ENCODE assay signal across 1 cellular context in the genomic region with DNA sequence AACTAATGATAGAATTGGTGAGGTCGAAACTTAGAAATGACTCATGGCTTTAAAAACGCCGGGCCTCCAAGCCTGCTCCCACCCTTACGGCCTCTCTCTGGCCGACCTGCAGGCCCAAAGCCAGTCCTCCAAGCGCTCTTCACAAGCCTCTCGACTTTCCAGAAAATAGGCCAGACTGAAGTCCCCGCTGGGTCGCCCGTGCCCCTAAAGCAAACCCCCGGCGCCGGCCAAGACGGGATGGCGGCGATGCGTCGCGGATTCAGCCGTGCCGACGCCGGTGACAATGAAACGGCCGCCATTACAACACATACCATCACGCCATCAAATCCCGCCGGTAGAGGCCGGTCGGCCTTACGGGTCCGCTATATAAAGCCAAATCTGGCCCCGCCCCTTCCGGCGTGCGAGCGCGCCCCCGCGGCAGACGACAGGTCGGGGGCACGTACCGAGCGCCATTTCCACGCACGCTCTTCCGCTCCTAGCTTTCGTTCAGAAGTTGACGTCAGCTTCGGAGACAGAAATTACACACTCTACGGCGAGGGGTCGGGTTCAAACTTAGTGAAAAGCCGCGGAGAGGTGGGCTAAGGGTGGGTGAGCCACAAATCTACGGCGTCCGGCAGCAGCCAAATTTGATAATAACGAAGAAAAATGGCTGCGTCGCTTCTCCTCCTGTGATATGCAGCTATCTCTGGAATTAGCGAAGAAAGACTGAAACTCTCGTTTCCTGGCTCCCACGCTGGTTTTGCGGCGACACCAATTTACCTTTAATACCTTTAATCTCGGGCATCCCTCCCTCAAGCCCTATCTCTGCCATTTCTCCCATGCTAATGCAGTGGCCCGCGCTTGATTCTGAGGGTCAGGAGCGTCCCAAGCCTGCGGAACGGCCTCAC.
TF ChIP-seq lines count a peak whose summit lies in the region.

A gene (minus strand): TSS at position 340 of the 887 bp plus-strand sequence. CDS start 26 bp downstream, at position 314.

TF ChIP-seq in HEK293, 187 proteins besides CTCF, POLR2A, EP300 and RAD21 (continued from another document and continues in another):
- no peak for TF ChIP-seq ZNF585B (tag by site-specific recombination; IDR thresholded peaks at IDR 0.05)
- TF ChIP-seq ZNF664 (tag by site-specific recombination; IDR thresholded peaks at IDR 0.05), result 0 out of 2 replicates have a peak, but pooled peaks have one; percentile 6
- no peak for TF ChIP-seq ZNF544 (tag by site-specific recombination; IDR thresholded peaks at IDR 0.05)
- peak; percentile 78; the same call in 1 of the 2 replicates for TF ChIP-seq ZNF76 (tag by site-specific recombination; IDR thresholded peaks at IDR 0.05; ENCODE audit: borderline replicate concordance, low read depth)
- no peak for TF ChIP-seq ZNF404 (tag by site-specific recombination; IDR thresholded peaks at IDR 0.05)
- TF ChIP-seq ZNF341 (tag by site-specific recombination; IDR thresholded peaks at IDR 0.05; ENCODE audit: low read depth), result peak; percentile 63
- TF ChIP-seq, protein P1, sequence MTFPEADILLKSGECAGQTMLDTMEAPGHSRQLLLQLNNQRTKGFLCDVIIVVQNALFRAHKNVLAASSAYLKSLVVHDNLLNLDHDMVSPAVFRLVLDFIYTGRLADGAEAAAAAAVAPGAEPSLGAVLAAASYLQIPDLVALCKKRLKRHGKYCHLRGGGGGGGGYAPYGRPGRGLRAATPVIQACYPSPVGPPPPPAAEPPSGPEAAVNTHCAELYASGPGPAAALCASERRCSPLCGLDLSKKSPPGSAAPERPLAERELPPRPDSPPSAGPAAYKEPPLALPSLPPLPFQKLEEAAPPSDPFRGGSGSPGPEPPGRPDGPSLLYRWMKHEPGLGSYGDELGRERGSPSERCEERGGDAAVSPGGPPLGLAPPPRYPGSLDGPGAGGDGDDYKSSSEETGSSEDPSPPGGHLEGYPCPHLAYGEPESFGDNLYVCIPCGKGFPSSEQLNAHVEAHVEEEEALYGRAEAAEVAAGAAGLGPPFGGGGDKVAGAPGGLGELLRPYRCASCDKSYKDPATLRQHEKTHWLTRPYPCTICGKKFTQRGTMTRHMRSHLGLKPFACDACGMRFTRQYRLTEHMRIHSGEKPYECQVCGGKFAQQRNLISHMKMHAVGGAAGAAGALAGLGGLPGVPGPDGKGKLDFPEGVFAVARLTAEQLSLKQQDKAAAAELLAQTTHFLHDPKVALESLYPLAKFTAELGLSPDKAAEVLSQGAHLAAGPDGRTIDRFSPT (tag by site-specific recombination; IDR thresholded peaks at IDR 0.05), result no peak
- peak; percentile 86; the same call in 1 of the 2 replicates for TF ChIP-seq ZFP41 (tag by site-specific recombination; IDR thresholded peaks at IDR 0.05; ENCODE audit: borderline replicate concordance)
- TF ChIP-seq ZNF514 (tag by site-specific recombination; IDR thresholded peaks at IDR 0.05), result no peak
- TF ChIP-seq ZNF223 (tag by site-specific recombination; IDR thresholded peaks at IDR 0.05), result no peak
- no peak for TF ChIP-seq ZNF157 (tag by site-specific recombination; IDR thresholded peaks at IDR 0.05)
- TF ChIP-seq, protein P2, sequence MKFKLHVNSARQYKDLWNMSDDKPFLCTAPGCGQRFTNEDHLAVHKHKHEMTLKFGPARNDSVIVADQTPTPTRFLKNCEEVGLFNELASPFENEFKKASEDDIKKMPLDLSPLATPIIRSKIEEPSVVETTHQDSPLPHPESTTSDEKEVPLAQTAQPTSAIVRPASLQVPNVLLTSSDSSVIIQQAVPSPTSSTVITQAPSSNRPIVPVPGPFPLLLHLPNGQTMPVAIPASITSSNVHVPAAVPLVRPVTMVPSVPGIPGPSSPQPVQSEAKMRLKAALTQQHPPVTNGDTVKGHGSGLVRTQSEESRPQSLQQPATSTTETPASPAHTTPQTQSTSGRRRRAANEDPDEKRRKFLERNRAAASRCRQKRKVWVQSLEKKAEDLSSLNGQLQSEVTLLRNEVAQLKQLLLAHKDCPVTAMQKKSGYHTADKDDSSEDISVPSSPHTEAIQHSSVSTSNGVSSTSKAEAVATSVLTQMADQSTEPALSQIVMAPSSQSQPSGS (tag by site-specific recombination; IDR thresholded peaks at IDR 0.05; ENCODE audit: low read depth), result peak; percentile 93
- peak; percentile 74 for TF ChIP-seq EGR2 (tag by site-specific recombination; IDR thresholded peaks at IDR 0.05; ENCODE audit: low read depth)
- TF ChIP-seq ZNF335 (tag by site-specific recombination; conservative IDR thresholded peaks at IDR 0.05), result peak; percentile 57
- TF ChIP-seq ZNF24 (tag by site-specific recombination; IDR thresholded peaks at IDR 0.05), result peak; percentile 48; the same call in 1 of the 2 replicates
- TF ChIP-seq, protein P3, sequence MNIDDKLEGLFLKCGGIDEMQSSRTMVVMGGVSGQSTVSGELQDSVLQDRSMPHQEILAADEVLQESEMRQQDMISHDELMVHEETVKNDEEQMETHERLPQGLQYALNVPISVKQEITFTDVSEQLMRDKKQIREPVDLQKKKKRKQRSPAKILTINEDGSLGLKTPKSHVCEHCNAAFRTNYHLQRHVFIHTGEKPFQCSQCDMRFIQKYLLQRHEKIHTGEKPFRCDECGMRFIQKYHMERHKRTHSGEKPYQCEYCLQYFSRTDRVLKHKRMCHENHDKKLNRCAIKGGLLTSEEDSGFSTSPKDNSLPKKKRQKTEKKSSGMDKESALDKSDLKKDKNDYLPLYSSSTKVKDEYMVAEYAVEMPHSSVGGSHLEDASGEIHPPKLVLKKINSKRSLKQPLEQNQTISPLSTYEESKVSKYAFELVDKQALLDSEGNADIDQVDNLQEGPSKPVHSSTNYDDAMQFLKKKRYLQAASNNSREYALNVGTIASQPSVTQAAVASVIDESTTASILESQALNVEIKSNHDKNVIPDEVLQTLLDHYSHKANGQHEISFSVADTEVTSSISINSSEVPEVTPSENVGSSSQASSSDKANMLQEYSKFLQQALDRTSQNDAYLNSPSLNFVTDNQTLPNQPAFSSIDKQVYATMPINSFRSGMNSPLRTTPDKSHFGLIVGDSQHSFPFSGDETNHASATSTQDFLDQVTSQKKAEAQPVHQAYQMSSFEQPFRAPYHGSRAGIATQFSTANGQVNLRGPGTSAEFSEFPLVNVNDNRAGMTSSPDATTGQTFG (tag by site-specific recombination; IDR thresholded peaks at IDR 0.05; ENCODE audit: borderline replicate concordance), result no peak
- TF ChIP-seq, protein P4, sequence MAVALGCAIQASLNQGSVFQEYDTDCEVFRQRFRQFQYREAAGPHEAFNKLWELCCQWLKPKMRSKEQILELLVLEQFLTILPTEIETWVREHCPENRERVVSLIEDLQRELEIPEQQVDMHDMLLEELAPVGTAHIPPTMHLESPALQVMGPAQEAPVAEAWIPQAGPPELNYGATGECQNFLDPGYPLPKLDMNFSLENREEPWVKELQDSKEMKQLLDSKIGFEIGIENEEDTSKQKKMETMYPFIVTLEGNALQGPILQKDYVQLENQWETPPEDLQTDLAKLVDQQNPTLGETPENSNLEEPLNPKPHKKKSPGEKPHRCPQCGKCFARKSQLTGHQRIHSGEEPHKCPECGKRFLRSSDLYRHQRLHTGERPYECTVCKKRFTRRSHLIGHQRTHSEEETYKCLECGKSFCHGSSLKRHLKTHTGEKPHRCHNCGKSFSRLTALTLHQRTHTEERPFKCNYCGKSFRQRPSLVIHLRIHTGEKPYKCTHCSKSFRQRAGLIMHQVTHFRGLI (tag by site-specific recombination; IDR thresholded peaks at IDR 0.05), result no peak
- no peak for TF ChIP-seq ZNF302 (tag by site-specific recombination; IDR thresholded peaks at IDR 0.05; ENCODE audit: low read depth)
- TF ChIP-seq, protein P5, sequence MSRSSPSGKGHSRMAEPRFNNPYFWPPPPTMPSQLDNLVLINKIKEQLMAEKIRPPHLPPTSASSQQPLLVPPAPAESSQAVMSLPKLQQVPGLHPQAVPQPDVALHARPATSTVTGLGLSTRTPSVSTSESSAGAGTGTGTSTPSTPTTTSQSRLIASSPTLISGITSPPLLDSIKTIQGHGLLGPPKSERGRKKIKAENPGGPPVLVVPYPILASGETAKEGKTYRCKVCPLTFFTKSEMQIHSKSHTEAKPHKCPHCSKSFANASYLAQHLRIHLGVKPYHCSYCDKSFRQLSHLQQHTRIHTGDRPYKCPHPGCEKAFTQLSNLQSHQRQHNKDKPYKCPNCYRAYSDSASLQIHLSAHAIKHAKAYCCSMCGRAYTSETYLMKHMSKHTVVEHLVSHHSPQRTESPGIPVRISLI (tag by site-specific recombination; IDR thresholded peaks at IDR 0.05), result no peak
- TF ChIP-seq ZBTB21 (tag by site-specific recombination; IDR thresholded peaks at IDR 0.05), result peak; percentile 93
- no peak for TF ChIP-seq ZNF624 (tag by site-specific recombination; IDR thresholded peaks at IDR 0.05)
- TF ChIP-seq, protein P6, sequence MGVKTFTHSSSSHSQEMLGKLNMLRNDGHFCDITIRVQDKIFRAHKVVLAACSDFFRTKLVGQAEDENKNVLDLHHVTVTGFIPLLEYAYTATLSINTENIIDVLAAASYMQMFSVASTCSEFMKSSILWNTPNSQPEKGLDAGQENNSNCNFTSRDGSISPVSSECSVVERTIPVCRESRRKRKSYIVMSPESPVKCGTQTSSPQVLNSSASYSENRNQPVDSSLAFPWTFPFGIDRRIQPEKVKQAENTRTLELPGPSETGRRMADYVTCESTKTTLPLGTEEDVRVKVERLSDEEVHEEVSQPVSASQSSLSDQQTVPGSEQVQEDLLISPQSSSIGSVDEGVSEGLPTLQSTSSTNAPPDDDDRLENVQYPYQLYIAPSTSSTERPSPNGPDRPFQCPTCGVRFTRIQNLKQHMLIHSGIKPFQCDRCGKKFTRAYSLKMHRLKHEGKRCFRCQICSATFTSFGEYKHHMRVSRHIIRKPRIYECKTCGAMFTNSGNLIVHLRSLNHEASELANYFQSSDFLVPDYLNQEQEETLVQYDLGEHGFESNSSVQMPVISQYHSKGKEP (tag by site-specific recombination; IDR thresholded peaks at IDR 0.05), result peak; percentile 3; the same call in 1 of the 2 replicates
- peak; percentile 89 for TF ChIP-seq SP7 (tag by site-specific recombination; IDR thresholded peaks at IDR 0.05)
- 0 out of 2 replicates have a peak, but pooled peaks have one; percentile 22 for TF ChIP-seq ZNF623 (tag by site-specific recombination; IDR thresholded peaks at IDR 0.05)
- TF ChIP-seq ZNF112 (tag by site-specific recombination; IDR thresholded peaks at IDR 0.05), result no peak
- TF ChIP-seq ZNF701 (tag by site-specific recombination; IDR thresholded peaks at IDR 0.05), result no peak
- TF ChIP-seq, protein P7, sequence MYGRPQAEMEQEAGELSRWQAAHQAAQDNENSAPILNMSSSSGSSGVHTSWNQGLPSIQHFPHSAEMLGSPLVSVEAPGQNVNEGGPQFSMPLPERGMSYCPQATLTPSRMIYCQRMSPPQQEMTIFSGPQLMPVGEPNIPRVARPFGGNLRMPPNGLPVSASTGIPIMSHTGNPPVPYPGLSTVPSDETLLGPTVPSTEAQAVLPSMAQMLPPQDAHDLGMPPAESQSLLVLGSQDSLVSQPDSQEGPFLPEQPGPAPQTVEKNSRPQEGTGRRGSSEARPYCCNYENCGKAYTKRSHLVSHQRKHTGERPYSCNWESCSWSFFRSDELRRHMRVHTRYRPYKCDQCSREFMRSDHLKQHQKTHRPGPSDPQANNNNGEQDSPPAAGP (tag by site-specific recombination; IDR thresholded peaks at IDR 0.05), result peak; percentile 80
- no peak for TF ChIP-seq ZNF48 (tag by site-specific recombination; IDR thresholded peaks at IDR 0.05)
- no peak for TF ChIP-seq SETDB1 (IDR thresholded peaks at IDR 0.05; ENCODE audit: insufficient read length, low read length)
- TF ChIP-seq ZNF23 (tag by site-specific recombination; IDR thresholded peaks at IDR 0.05; ENCODE audit: borderline replicate concordance), result 0 out of 2 replicates have a peak, but pooled peaks have one; percentile 45
- no peak for TF ChIP-seq ZNF473 (tag by site-specific recombination; IDR thresholded peaks at IDR 0.05)
- TF ChIP-seq, protein P8, sequence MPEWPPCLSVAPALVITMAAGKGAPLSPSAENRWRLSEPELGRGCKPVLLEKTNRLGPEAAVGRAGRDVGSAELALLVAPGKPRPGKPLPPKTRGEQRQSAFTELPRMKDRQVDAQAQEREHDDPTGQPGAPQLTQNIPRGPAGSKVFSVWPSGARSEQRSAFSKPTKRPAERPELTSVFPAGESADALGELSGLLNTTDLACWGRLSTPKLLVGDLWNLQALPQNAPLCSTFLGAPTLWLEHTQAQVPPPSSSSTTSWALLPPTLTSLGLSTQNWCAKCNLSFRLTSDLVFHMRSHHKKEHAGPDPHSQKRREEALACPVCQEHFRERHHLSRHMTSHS (tag by site-specific recombination; IDR thresholded peaks at IDR 0.05), result no peak
- TF ChIP-seq KLF16 (tag by site-specific recombination; IDR thresholded peaks at IDR 0.05), result peak; percentile 87
- TF ChIP-seq, protein P9, sequence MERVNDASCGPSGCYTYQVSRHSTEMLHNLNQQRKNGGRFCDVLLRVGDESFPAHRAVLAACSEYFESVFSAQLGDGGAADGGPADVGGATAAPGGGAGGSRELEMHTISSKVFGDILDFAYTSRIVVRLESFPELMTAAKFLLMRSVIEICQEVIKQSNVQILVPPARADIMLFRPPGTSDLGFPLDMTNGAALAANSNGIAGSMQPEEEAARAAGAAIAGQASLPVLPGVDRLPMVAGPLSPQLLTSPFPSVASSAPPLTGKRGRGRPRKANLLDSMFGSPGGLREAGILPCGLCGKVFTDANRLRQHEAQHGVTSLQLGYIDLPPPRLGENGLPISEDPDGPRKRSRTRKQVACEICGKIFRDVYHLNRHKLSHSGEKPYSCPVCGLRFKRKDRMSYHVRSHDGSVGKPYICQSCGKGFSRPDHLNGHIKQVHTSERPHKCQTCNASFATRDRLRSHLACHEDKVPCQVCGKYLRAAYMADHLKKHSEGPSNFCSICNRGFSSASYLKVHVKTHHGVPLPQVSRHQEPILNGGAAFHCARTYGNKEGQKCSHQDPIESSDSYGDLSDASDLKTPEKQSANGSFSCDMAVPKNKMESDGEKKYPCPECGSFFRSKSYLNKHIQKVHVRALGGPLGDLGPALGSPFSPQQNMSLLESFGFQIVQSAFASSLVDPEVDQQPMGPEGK (tag by site-specific recombination; IDR thresholded peaks at IDR 0.05), result peak; percentile 96
- no peak; the same call in none of the 2 replicates for TF ChIP-seq ZBTB17 (tag by site-specific recombination; IDR thresholded peaks at IDR 0.05)
- TF ChIP-seq, protein P10, sequence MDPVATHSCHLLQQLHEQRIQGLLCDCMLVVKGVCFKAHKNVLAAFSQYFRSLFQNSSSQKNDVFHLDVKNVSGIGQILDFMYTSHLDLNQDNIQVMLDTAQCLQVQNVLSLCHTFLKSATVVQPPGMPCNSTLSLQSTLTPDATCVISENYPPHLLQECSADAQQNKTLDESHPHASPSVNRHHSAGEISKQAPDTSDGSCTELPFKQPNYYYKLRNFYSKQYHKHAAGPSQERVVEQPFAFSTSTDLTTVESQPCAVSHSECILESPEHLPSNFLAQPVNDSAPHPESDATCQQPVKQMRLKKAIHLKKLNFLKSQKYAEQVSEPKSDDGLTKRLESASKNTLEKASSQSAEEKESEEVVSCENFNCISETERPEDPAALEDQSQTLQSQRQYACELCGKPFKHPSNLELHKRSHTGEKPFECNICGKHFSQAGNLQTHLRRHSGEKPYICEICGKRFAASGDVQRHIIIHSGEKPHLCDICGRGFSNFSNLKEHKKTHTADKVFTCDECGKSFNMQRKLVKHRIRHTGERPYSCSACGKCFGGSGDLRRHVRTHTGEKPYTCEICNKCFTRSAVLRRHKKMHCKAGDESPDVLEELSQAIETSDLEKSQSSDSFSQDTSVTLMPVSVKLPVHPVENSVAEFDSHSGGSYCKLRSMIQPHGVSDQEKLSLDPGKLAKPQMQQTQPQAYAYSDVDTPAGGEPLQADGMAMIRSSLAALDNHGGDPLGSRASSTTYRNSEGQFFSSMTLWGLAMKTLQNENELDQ (tag by site-specific recombination; IDR thresholded peaks at IDR 0.05; ENCODE audit: low read depth), result no peak
- no peak for TF ChIP-seq ZNF114 (tag by site-specific recombination; IDR thresholded peaks at IDR 0.05)
- TF ChIP-seq SCRT2 (tag by site-specific recombination; IDR thresholded peaks at IDR 0.05), result peak; percentile 31; the same call in 1 of the 2 replicates
- TF ChIP-seq ZNF654 (tag by site-specific recombination; IDR thresholded peaks at IDR 0.05; ENCODE audit: low read depth), result no peak
- no peak for TF ChIP-seq MYNN (tag by site-specific recombination; IDR thresholded peaks at IDR 0.05; ENCODE audit: borderline replicate concordance)
- no peak for TF ChIP-seq ZNF521 (tag by site-specific recombination; IDR thresholded peaks at IDR 0.05)
